13 cellular contexts compared by ENCODE assay signal in genomic region chr3:142276780-142277179, GRCh38. TPM values are rescaled to one million over a fixed set of nuclear protein-coding genes. Genes with fewer than 3 reads are reported as not detected.
DNase-seq lines count a peak whose midpoint lies in the region; ATAC-seq, FAIRE-seq and TF ChIP-seq lines count a peak whose summit lies in the region.
"Had no signal": no experiment of that assay in that cellular context is flagged by ENCODE, and none has a peak within 500 bp of the region (broad histone marks: within the 10 kb centered on the region; RNA-seq: fewer than 3 reads in every experiment).

No MANE protein-coding gene starts in this region.

- in situ Hi-C loops in HepG2 (cut with HindIII; ENCODE audit: extremely low pct_ligation_motif_present, low pct_unique_long_range_greater_than_20kb), result loop anchor here (5.0 to 10.0 kb wide), 3 partner anchors 92 to 312 kb away; no protein-coding TSS in a partner anchor

- peak overlapping the region in 4 of 5 donors; percentile 15 to 57 (median 24) for H3K4me3 Mint-ChIP-seq in immature natural killer cell
- H3K4me3 Mint-ChIP-seq: activated B cell treated with CpG ODN at 0.5 μM for 24 hours; dendritic cell treated with granulocyte-macrophage colony-stimulating factor and Interleukin-4, amounts not matched to agents 40 ng/mL and 50 ng/mL, for 4 days; neural crest cell had no signal

- 62% methylated on average over 2 of the region's 2 CpGs for WGBS in right lobe of liver (ENCODE audit: insufficient coverage, low coverage, low lambda C conversion rate, missing lambda C conversion rate)
- 30% methylated on average over 2 of the region's 2 CpGs for WGBS in HepG2 (ENCODE audit: low lambda C conversion rate)

- no peak overlapping the region for H2AFZ ChIP-seq in HepG2 (ENCODE audit: low read length)

- H3K9ac ChIP-seq in HepG2 (ENCODE audit: insufficient read depth, low read depth, low read length), result no peak overlapping the region
- H3K9ac ChIP-seq in adipocyte (ENCODE audit: low read length), result peak overlapping the region; percentile 75

- H3K9me3 Mint-ChIP-seq in immature natural killer cell, result peaks cover 0 to 15% (median 6%) of the 10 kb centered on the region in 6 donors
- H3K9me3 Mint-ChIP-seq: activated B cell treated with CpG ODN at 0.5 μM for 24 hours; dendritic cell treated with granulocyte-macrophage colony-stimulating factor and Interleukin-4, amounts not matched to agents 40 ng/mL and 50 ng/mL, for 4 days had no signal

- H3K36me3 ChIP-seq in right lobe of liver, result no peaks in the 10 kb centered on the region
- no peaks in the 10 kb centered on the region for H3K36me3 ChIP-seq in HepG2 (replicated peaks in 1 of 2; ENCODE audit: control insufficient read depth in 1 of 2, insufficient read depth in 2 of 2, low read length in 2 of 2)
- H3K36me3 ChIP-seq in adipocyte (ENCODE audit: control insufficient read depth, insufficient read depth, low read length, severe bottlenecking), result no peaks in the 10 kb centered on the region

- H3K4me2 ChIP-seq in HepG2 (ENCODE audit: low read depth, low read length), result no peak overlapping the region

- H3K27me3 ChIP-seq in right lobe of liver (no peaks in the 10 kb centered on the region), HepG2 (ENCODE audit: control insufficient read depth in 1 of 2, insufficient read depth in 2 of 2, low read length in 2 of 2) (no peaks in the 10 kb centered on the region), adipocyte (replicated peaks; ENCODE audit: control insufficient read depth, insufficient read depth, low read length) (no peaks in the 10 kb centered on the region)

- peaks cover 0 to 5% (median 0%) of the 10 kb centered on the region in 3 donors for H3K27me3 Mint-ChIP-seq in immature natural killer cell (ENCODE audit: low read depth in 3 of 3)
- H3K27me3 Mint-ChIP-seq: activated B cell treated with CpG ODN at 0.5 μM for 24 hours; dendritic cell treated with granulocyte-macrophage colony-stimulating factor and Interleukin-4, amounts not matched to agents 40 ng/mL and 50 ng/mL, for 4 days had no signal

- H3K9me3 ChIP-seq in right lobe of liver (no peaks in the 10 kb centered on the region), HepG2 (ENCODE audit: low read length) (no peaks in the 10 kb centered on the region), adipocyte (ENCODE audit: control insufficient read depth, low read length) (no peaks in the 10 kb centered on the region)

- H3K4me3 ChIP-seq in right lobe of liver (no peak overlapping the region), HepG2 (replicated peaks in 1 of 3; ENCODE audit: insufficient read depth in 1 of 3, low read depth in 2 of 3, low read length in 3 of 3) (no peak overlapping the region), adipocyte (ENCODE audit: low read length) (peak overlapping the region; percentile 56)

- no TSS peak for BruUV-seq in HepG2 (replicated peaks; lab: Mats Ljungman, UMichigan)

- no peak for TF ChIP-seq RAD21 in HepG2 (CRISPR knock-in tag; IDR thresholded peaks at IDR 0.05)

- intact Hi-C loops in right lobe of liver (cut with DNase I) (no loop called here), HepG2 (cut with micrococcal nuclease; ENCODE audit: unreplicated experiment) (no loop called here)

- H3K4me1 Mint-ChIP-seq in immature natural killer cell, result peaks cover 74 to 86% of the 10 kb centered on the region in 2 donors
- H3K4me1 Mint-ChIP-seq: activated B cell treated with CpG ODN at 0.5 μM for 24 hours had no signal

- TF ChIP-seq CTCF in right lobe of liver (IDR thresholded peaks at IDR 0.05) (no peak), HepG2 (CRISPR knock-in tag; IDR thresholded peaks at IDR 0.05) (no peak)

- peak overlapping the region; percentile 75 to 91 (median 83) for H3K27ac Mint-ChIP-seq in immature natural killer cell
- H3K27ac Mint-ChIP-seq: activated B cell treated with CpG ODN at 0.5 μM for 24 hours; dendritic cell treated with granulocyte-macrophage colony-stimulating factor and Interleukin-4, amounts not matched to agents 40 ng/mL and 50 ng/mL, for 4 days had no signal

- H3K4me1 ChIP-seq in right lobe of liver (no peaks in the 10 kb centered on the region), HepG2 (ENCODE audit: insufficient read depth, low read length) (peaks cover 6% of the 10 kb centered on the region; the same call in 1 of the 2 replicates), adipocyte (ENCODE audit: control insufficient read depth, insufficient read depth, low read length) (peaks cover 61% of the 10 kb centered on the region)

- peak in 3 of 4 donors; percentile 19 to 29 (median 24) for ATAC-seq in right lobe of liver
- ATAC-seq in HepG2, result no peak
- no peak for ATAC-seq in HG02642 (IDR thresholded peaks at IDR 0.05; ENCODE audit: poor library complexity, unreplicated experiment)
- ATAC-seq in GM19351 (IDR thresholded peaks at IDR 0.05; ENCODE audit: unreplicated experiment), result no peak
- no peak for ATAC-seq in HG03378 (IDR thresholded peaks at IDR 0.05; ENCODE audit: unreplicated experiment)

- no peaks in the 10 kb centered on the region for H4K20me1 ChIP-seq in HepG2 (ENCODE audit: insufficient read depth, low read length)

- POLR2A ChIA-PET in HepG2 (lab: Yijun Ruan, JAX), result no interaction called here

- DNase-seq in right lobe of liver (no peak), HepG2 (ENCODE audit: low spot score) (no peak), adipocyte (ENCODE audit: low read depth) (peak; percentile 66), immature natural killer cell (no peak), hypothalamus (lab: John Stamatoyannopoulos, UW) (no peak)
- DNase-seq: activated B cell treated with CpG ODN at 0.5 μM for 24 hours, NCI-H524, SHP77 treated with DMSO at 0.1 percent for 48 hours had no signal

- TF ChIP-seq EP300 in HepG2 (IDR thresholded peaks at IDR 0.05; ENCODE audit: low read depth in 2 of 2, low read length in 2 of 2) (no peak), HepG2 (CRISPR knock-in tag; IDR thresholded peaks at IDR 0.05; ENCODE audit: borderline replicate concordance) (no peak)

- no peak for TF ChIP-seq POLR2A in right lobe of liver (IDR thresholded peaks at IDR 0.05)
- no peak for TF ChIP-seq POLR2A in HepG2 (IDR thresholded peaks at IDR 0.05; ENCODE audit: insufficient read depth in 1 of 2, low read depth in 2 of 2, low read length in 2 of 2)

- H3K27ac ChIP-seq in right lobe of liver (no peak overlapping the region), HepG2 (ENCODE audit: extremely low read length, insufficient read depth, low read length) (no peak overlapping the region)

- no peaks in the 10 kb centered on the region for H3K79me2 ChIP-seq in HepG2 (ENCODE audit: insufficient read depth, low read length)

- H3K36me3 Mint-ChIP-seq in immature natural killer cell, result peaks cover 14 to 29% (median 19%) of the 10 kb centered on the region in 3 donors

- FAIRE-seq in HepG2 (lab: Jason Lieb, UNC), result no peak

- CTCF ChIA-PET in HepG2 (lab: Yijun Ruan, JAX; ENCODE audit: low intra/inter-chr PET ratio, low total read pairs), result no interaction called here

TF ChIP-seq in HepG2, 621 proteins besides CTCF, POLR2A, EP300 and RAD21:
- TF ChIP-seq ZEB1 (IDR thresholded peaks at IDR 0.05; ENCODE audit: insufficient replicate concordance, low read depth), result no peak
- TF ChIP-seq ERF (CRISPR knock-in tag; IDR thresholded peaks at IDR 0.05), result no peak

RNA-seq across cellular contexts. Expression of gene GK5, which starts 51.4 kb away (rescaled TPM):
- 1 to 10 TPM; 3.2 to 6.7 (median 5.1) TPM for total RNA-seq in right lobe of liver
- 11.0 and 12.9 TPM in 2 replicates for total RNA-seq in HepG2 (2016; rRNA removed; fragmentation: Illumina TruSeq; extraction: Trizol)
- 3.3 and 3.7 TPM in 2 replicates for total RNA-seq in HepG2 (2016; cell fraction: cytosol; rRNA removed; fragmentation: Illumina TruSeq; extraction: Trizol; ENCODE audit: low read depth)
- 9.1 and 13.1 TPM in 2 replicates for total RNA-seq in HepG2 (2016; cell fraction: insoluble cytoplasmic fraction; rRNA removed; fragmentation: Illumina TruSeq; extraction: Trizol)
- 2.8 and 4.4 TPM in 2 replicates for total RNA-seq in HepG2 (2016; cell fraction: membrane; rRNA removed; fragmentation: Illumina TruSeq; extraction: Trizol)
- 17.6 and 20.5 TPM in 2 replicates for total RNA-seq in HepG2 (2016; cell fraction: nucleus; rRNA removed; fragmentation: Illumina TruSeq; extraction: Trizol)
- 7.1 and 7.9 TPM in 2 replicates for polyA plus RNA-seq in HepG2 (2011; rRNA removed)
- polyA plus RNA-seq in HepG2 (2011; cell fraction: cytosol; rRNA removed), result 1.4 and 1.9 TPM in 2 replicates
- polyA plus RNA-seq in HepG2 (2011; cell fraction: nucleus; rRNA removed), result 12.3 and 18.5 TPM in 2 replicates
- 4.1 and 5.6 TPM in 2 replicates for polyA plus RNA-seq in HepG2 (2012)
- 1.2 and 2.0 TPM in 2 replicates for polyA plus RNA-seq in HepG2 (2016; cell fraction: cytosol; fragmentation: Illumina TruSeq; extraction: Trizol; ENCODE audit: low read depth)
- polyA plus RNA-seq in HepG2 (2016; cell fraction: insoluble cytoplasmic fraction; fragmentation: Illumina TruSeq; extraction: Trizol; ENCODE audit: low read depth), result 4.5 and 5.9 TPM in 2 replicates
- polyA plus RNA-seq in HepG2 (2016; cell fraction: membrane; fragmentation: Illumina TruSeq; extraction: Trizol; ENCODE audit: low read depth), result 0.74 and 2.3 TPM in 2 replicates
- 24.4 and 24.6 TPM in 2 replicates for polyA plus RNA-seq in HepG2 (2016; cell fraction: nucleus; fragmentation: Illumina TruSeq; extraction: Trizol; ENCODE audit: insufficient read depth, low read depth)
- polyA minus RNA-seq in HepG2 (2011; rRNA and poly(A)+ RNA removed; ENCODE audit: low replicate concordance), result 2.5 and 6.1 TPM in 2 replicates
- polyA minus RNA-seq in HepG2 (2011; cell fraction: cytosol; rRNA and poly(A)+ RNA removed), result 1.6 and 4.3 TPM in 2 replicates
- polyA minus RNA-seq in HepG2 (2011; cell fraction: nucleus; rRNA and poly(A)+ RNA removed), result 19.1 and 23.4 TPM in 2 replicates
- polyA plus RNA-seq in immature natural killer cell, result 10 to 100 TPM; 14.1 to 32.9 (median 24.2) TPM

Comparison
In these comparisons a context has a peak if more than half of its experiments do, and no peak if none do; other contexts are left out.
1. ATAC-seq: peak in right lobe of liver (3 of 4); none in HepG2 (single experiment), HG02642 (single experiment), GM19351 (single experiment) and HG03378 (single experiment).